Comparison of ENCODE assay signal across 1 cellular context in the genomic region with DNA sequence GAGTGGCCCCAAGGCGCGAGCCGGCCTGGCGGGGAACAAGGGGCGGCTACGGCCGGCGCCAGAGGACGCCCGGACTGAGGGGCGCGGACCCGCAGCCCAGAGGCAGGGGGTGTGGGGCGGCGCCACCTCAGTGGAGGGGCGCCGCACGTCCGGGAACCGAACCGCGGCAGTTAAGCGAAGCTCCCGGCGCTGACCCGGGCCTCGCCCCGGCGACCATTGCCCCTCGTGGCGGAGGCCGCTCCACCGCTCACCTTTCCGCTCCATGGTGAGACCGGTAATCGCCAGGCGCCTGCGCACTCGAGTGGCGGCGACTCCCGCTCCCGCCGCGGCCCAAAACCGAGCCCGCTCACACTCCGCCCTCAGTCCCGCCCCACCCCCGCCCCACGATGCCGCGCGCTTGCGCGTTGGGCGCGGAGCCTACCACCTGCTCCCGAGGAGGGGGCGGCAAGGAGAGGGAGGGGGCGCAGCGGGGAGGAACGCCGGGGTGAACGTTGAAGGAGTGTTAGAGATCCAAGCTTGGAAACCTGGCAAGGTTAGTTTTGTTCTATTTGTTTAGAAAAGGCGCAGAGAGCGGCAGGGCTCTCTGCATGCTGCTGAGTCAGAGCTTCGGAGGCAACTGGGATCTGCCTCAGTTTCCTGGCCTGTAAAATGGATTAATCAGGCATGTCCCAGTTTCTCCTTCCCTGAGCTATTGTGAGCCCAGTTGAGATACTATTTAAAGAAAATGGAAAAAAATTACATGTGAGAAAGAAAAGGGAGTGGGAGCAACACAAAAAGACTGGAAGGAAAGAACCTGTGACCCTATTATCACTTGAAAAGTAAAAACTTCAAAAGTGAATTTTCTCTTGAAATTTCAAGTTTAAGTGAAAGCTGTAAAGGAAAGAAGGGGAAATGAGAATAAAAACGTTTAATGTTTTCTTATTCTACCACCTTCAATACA.
TF ChIP-seq lines count a peak whose summit lies in the region.

Gene SRPK1, minus strand, starts transcription at position 306 of the 940 bp plus-strand sequence. Its CDS starts 42 bp downstream, at position 264.

TF ChIP-seq in HepG2, 621 proteins besides CTCF, POLR2A, EP300 and RAD21 (continued from another document and continues in another):
- TF ChIP-seq PRDM10 (CRISPR knock-in tag; IDR thresholded peaks at IDR 0.05; ENCODE audit: low read depth), result peak; percentile 99
- no peak for TF ChIP-seq ZNF878 (CRISPR knock-in tag; IDR thresholded peaks at IDR 0.05)
- no peak for TF ChIP-seq HOXA7 (CRISPR knock-in tag; IDR thresholded peaks at IDR 0.05)
- peak; percentile 11; the same call in 1 of the 2 replicates for TF ChIP-seq BCL6 (CRISPR knock-in tag; IDR thresholded peaks at IDR 0.05)
- TF ChIP-seq, protein P1, sequence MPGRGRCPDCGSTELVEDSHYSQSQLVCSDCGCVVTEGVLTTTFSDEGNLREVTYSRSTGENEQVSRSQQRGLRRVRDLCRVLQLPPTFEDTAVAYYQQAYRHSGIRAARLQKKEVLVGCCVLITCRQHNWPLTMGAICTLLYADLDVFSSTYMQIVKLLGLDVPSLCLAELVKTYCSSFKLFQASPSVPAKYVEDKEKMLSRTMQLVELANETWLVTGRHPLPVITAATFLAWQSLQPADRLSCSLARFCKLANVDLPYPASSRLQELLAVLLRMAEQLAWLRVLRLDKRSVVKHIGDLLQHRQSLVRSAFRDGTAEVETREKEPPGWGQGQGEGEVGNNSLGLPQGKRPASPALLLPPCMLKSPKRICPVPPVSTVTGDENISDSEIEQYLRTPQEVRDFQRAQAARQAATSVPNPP (CRISPR knock-in tag; IDR thresholded peaks at IDR 0.05), result peak; percentile 77
- no peak for TF ChIP-seq CBX2 (IDR thresholded peaks at IDR 0.05; ENCODE audit: low read depth, low read length)
- TF ChIP-seq CBX2 (CRISPR knock-in tag; IDR thresholded peaks at IDR 0.05; ENCODE audit: low read depth), result no peak
- no peak for TF ChIP-seq ZBTB8A (CRISPR knock-in tag; IDR thresholded peaks at IDR 0.05; ENCODE audit: borderline replicate concordance, low read depth)
- TF ChIP-seq GLMP (CRISPR knock-in tag; IDR thresholded peaks at IDR 0.05; ENCODE audit: borderline replicate concordance), result no peak
- no peak for TF ChIP-seq ZNF530 (CRISPR knock-in tag; IDR thresholded peaks at IDR 0.05; ENCODE audit: low read depth)
- peak; percentile 98 for TF ChIP-seq BORCS8-MEF2B (CRISPR knock-in tag; IDR thresholded peaks at IDR 0.05)
- TF ChIP-seq ZNF784 (CRISPR knock-in tag; IDR thresholded peaks at IDR 0.05; ENCODE audit: borderline replicate concordance), result no peak
- TF ChIP-seq ZFP62 (CRISPR knock-in tag; IDR thresholded peaks at IDR 0.05), result no peak
- TF ChIP-seq ZNF703 (CRISPR knock-in tag; IDR thresholded peaks at IDR 0.05; ENCODE audit: borderline replicate concordance), result no peak
- 0 out of 2 replicates have a peak, but pooled peaks have one; percentile 87 for TF ChIP-seq KAT7 (CRISPR knock-in tag; IDR thresholded peaks at IDR 0.05; ENCODE audit: borderline replicate concordance)
- TF ChIP-seq ZBTB10 (CRISPR knock-in tag; IDR thresholded peaks at IDR 0.05; ENCODE audit: borderline replicate concordance), result peak; percentile 75; the same call in 1 of the 2 replicates
- TF ChIP-seq TFDP1 (CRISPR knock-in tag; IDR thresholded peaks at IDR 0.05; ENCODE audit: borderline replicate concordance), result peak; percentile 92
- TF ChIP-seq, protein P2, sequence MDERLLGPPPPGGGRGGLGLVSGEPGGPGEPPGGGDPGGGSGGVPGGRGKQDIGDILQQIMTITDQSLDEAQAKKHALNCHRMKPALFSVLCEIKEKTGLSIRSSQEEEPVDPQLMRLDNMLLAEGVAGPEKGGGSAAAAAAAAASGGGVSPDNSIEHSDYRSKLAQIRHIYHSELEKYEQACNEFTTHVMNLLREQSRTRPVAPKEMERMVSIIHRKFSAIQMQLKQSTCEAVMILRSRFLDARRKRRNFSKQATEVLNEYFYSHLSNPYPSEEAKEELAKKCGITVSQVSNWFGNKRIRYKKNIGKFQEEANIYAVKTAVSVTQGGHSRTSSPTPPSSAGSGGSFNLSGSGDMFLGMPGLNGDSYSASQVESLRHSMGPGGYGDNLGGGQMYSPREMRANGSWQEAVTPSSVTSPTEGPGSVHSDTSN (CRISPR knock-in tag; IDR thresholded peaks at IDR 0.05), result no peak
- peak; percentile 80 for TF ChIP-seq ZFP37 (CRISPR knock-in tag; IDR thresholded peaks at IDR 0.05; ENCODE audit: borderline replicate concordance)
- peak; percentile 64; the same call in 1 of the 2 replicates for TF ChIP-seq TFAP4 (IDR thresholded peaks at IDR 0.05; ENCODE audit: borderline replicate concordance, low read depth)
- no peak for TF ChIP-seq TRIM24 (CRISPR knock-in tag; IDR thresholded peaks at IDR 0.05)
- TF ChIP-seq PHF21A (CRISPR knock-in tag; IDR thresholded peaks at IDR 0.05), result peak; percentile 22; the same call in 1 of the 2 replicates
- TF ChIP-seq ZNF614 (CRISPR knock-in tag; IDR thresholded peaks at IDR 0.05; ENCODE audit: borderline replicate concordance), result no peak
- TF ChIP-seq NBN (conservative IDR thresholded peaks at IDR 0.05), result no peak
- no peak; the same call in 1 of the 2 replicates for TF ChIP-seq GTF2F1 (IDR thresholded peaks at IDR 0.05; ENCODE audit: low read length)
- TF ChIP-seq, protein P3, sequence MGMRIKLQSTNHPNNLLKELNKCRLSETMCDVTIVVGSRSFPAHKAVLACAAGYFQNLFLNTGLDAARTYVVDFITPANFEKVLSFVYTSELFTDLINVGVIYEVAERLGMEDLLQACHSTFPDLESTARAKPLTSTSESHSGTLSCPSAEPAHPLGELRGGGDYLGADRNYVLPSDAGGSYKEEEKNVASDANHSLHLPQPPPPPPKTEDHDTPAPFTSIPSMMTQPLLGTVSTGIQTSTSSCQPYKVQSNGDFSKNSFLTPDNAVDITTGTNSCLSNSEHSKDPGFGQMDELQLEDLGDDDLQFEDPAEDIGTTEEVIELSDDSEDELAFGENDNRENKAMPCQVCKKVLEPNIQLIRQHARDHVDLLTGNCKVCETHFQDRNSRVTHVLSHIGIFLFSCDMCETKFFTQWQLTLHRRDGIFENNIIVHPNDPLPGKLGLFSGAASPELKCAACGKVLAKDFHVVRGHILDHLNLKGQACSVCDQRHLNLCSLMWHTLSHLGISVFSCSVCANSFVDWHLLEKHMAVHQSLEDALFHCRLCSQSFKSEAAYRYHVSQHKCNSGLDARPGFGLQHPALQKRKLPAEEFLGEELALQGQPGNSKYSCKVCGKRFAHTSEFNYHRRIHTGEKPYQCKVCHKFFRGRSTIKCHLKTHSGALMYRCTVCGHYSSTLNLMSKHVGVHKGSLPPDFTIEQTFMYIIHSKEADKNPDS (CRISPR knock-in tag; IDR thresholded peaks at IDR 0.05), result no peak
- TF ChIP-seq ZNF713 (CRISPR knock-in tag; IDR thresholded peaks at IDR 0.05), result 0 out of 2 replicates have a peak, but pooled peaks have one; percentile 86
- TF ChIP-seq NFE2L1 (CRISPR knock-in tag; IDR thresholded peaks at IDR 0.05; ENCODE audit: borderline replicate concordance), result no peak
- TF ChIP-seq CHD2 (IDR thresholded peaks at IDR 0.05; ENCODE audit: low read depth, low read length), result peak; percentile 39; the same call in 1 of the 2 replicates
- no peak; the same call in 1 of the 2 replicates for TF ChIP-seq DMAP1 (CRISPR knock-in tag; IDR thresholded peaks at IDR 0.05)
- TF ChIP-seq ZNF281 (CRISPR knock-in tag; IDR thresholded peaks at IDR 0.05; ENCODE audit: borderline replicate concordance), result peak; percentile 77
- peak; percentile 96 for TF ChIP-seq KDM1A (CRISPR knock-in tag; IDR thresholded peaks at IDR 0.05)
- TF ChIP-seq ZNF768 (CRISPR knock-in tag; IDR thresholded peaks at IDR 0.05), result peak; percentile 73; the same call in 1 of the 2 replicates
